8 cellular contexts compared by ENCODE assay signal in genomic region chr5:132526290-132526973, GRCh38. TPM values are rescaled to one million over a fixed set of nuclear protein-coding genes. Genes with fewer than 3 reads are reported as not detected.
A peak's percentile ranks its signal among the peaks of the same experiment; 100 is the strongest.
DNase-seq lines count a peak whose midpoint lies in the region; ATAC-seq and TF ChIP-seq lines count a peak whose summit lies in the region.

No MANE protein-coding gene starts in this region.

- H4K20me1 ChIP-seq in BLaER1 treated with 17β-estradiol and CSF1 and Interleukin-3, amounts not matched to agents 10 nM and 100 nM, result no peaks in the 10 kb centered on the region
- H4K20me1 ChIP-seq in Karpas-422 (ENCODE audit: insufficient read depth, low read depth, low read length) (no peaks in the 10 kb centered on the region), smooth muscle cell (ENCODE audit: low read depth) (no peaks in the 10 kb centered on the region)

- H3K79me2 ChIP-seq in Karpas-422 (ENCODE audit: low read length), result no peaks in the 10 kb centered on the region
- H3K79me2 ChIP-seq in smooth muscle cell (ENCODE audit: low read depth), result no peaks in the 10 kb centered on the region

- H3K4me3 ChIP-seq in BLaER1 treated with 17β-estradiol and CSF1 and Interleukin-3, amounts not matched to agents 10 nM and 100 nM, result no peak overlapping the region
- H3K4me3 ChIP-seq in Karpas-422 (ENCODE audit: low read length) (no peak overlapping the region; the same call in 1 of the 2 replicates), iPS-15b (ENCODE audit: low read depth, low read length) (no peak overlapping the region), smooth muscle cell (peak overlapping the region; percentile 37)

- 0 out of 22 replicates have a peak overlapping the region, but pooled peaks of 2 of the 11 experiments have one; percentile 0 to 3 for H3K9ac ChIP-seq in BLaER1 treated with 17β-estradiol and CSF1 and Interleukin-3, amounts not matched to agents 10 nM and 100 nM
- H3K9ac ChIP-seq in Karpas-422 (ENCODE audit: low read length) (peak overlapping the region; percentile 34; the same call in 1 of the 2 replicates), iPS-15b (ENCODE audit: low read depth, low read length) (peak overlapping the region; percentile 18), smooth muscle cell (ENCODE audit: low read depth) (no peak overlapping the region)

- 38% methylated on average over 11 of the region's 11 CpGs for WGBS in smooth muscle cell (ENCODE audit: low lambda C conversion rate)

- peak; percentile 45 for ATAC-seq in GM18907 (IDR thresholded peaks at IDR 0.05; ENCODE audit: unreplicated experiment)

- in situ Hi-C loops in SK-MEL-5 (cut with HindIII; ENCODE audit: low pct_unique_long_range_greater_than_20kb, low sequenced_read_pairs), result no loop called here

- peak overlapping the region; percentile 45 to 84 (median 70) for H3K4me2 ChIP-seq in BLaER1 treated with 17β-estradiol and CSF1 and Interleukin-3, amounts not matched to agents 10 nM and 100 nM
- peak overlapping the region; percentile 64 for H3K4me2 ChIP-seq in Karpas-422 (ENCODE audit: low read depth, low read length, poor library complexity, severe bottlenecking)
- H3K4me2 ChIP-seq in smooth muscle cell, result peak overlapping the region; percentile 84

- no peaks in the 10 kb centered on the region for H3F3A ChIP-seq in smooth muscle cell (ENCODE audit: low read depth)

- H3K27ac ChIP-seq in BLaER1 treated with 17β-estradiol and CSF1 and Interleukin-3, amounts not matched to agents 10 nM and 100 nM, result peak overlapping the region in 2 of 11 experiments; percentile 50 to 65; a peak in 1 of 22 replicates
- H3K27ac ChIP-seq in Karpas-422 (ENCODE audit: low read length), result no peak overlapping the region
- H3K27ac ChIP-seq in smooth muscle cell (ENCODE audit: low read depth), result no peak overlapping the region

- H3K9me2 ChIP-seq in Karpas-422 (replicated peaks; ENCODE audit: insufficient read depth, low read length), result no peaks in the 10 kb centered on the region

- peak; percentile 83 for TF ChIP-seq CTCF in smooth muscle cell (IDR thresholded peaks at IDR 0.05; ENCODE audit: borderline replicate concordance, insufficient read depth, poor library complexity, severe bottlenecking)

- H3K27me3 ChIP-seq in BLaER1 treated with 17β-estradiol and CSF1 and Interleukin-3, amounts not matched to agents 10 nM and 100 nM, result no peaks in the 10 kb centered on the region
- H3K27me3 ChIP-seq in Karpas-422 (ENCODE audit: low read length) (no peaks in the 10 kb centered on the region), iPS-15b (ENCODE audit: control insufficient read depth, insufficient read depth, low read length) (peaks cover 2% of the 10 kb centered on the region), smooth muscle cell (ENCODE audit: low read depth) (peaks cover 17% of the 10 kb centered on the region)

- peak; percentile 83 for DNase-seq in Karpas-422
- peak; percentile 73 for DNase-seq in SK-MEL-5 (ENCODE audit: low read depth, low spot score)
- DNase-seq in astrocyte of the hippocampus (ENCODE audit: low read depth, low spot score), result peak; percentile 80
- no peak for DNase-seq in smooth muscle cell (lab: John Stamatoyannopoulos, UW; ENCODE audit: unreplicated experiment)
- no peak for DNase-seq in occipital lobe (lab: John Stamatoyannopoulos, UW)

- H3K4me1 ChIP-seq in BLaER1 treated with 17β-estradiol and CSF1 and Interleukin-3, amounts not matched to agents 10 nM and 100 nM, result peaks cover 34 to 57% (median 53%) of the 10 kb centered on the region in 10 experiments
- H3K4me1 ChIP-seq in Karpas-422 (ENCODE audit: low read length) (peaks cover 9% of the 10 kb centered on the region; the same call in 1 of the 2 replicates), iPS-15b (ENCODE audit: control insufficient read depth, insufficient read depth, low read length) (no peaks in the 10 kb centered on the region), smooth muscle cell (ENCODE audit: low read depth) (no peaks in the 10 kb centered on the region)

- H2AFZ ChIP-seq in Karpas-422 (ENCODE audit: low read length) (peak overlapping the region; percentile 72; the same call in 1 of the 2 replicates), smooth muscle cell (ENCODE audit: low read depth) (peak overlapping the region; percentile 83)

- H3K9me3 ChIP-seq in BLaER1 treated with 17β-estradiol and CSF1 and Interleukin-3, amounts not matched to agents 10 nM and 100 nM (replicated peaks in 1 of 11), result peaks cover 28 to 38% (median 36%) of the 10 kb centered on the region in 11 experiments
- H3K9me3 ChIP-seq in Karpas-422 (ENCODE audit: low read length) (no peaks in the 10 kb centered on the region), iPS-15b (ENCODE audit: control insufficient read depth, insufficient read depth, low read length) (no peaks in the 10 kb centered on the region), smooth muscle cell (replicated peaks; ENCODE audit: low read depth) (no peaks in the 10 kb centered on the region)

- peaks cover 0 to 9% (median 0%) of the 10 kb centered on the region in 11 experiments; a peak in 1 of 22 replicates for H3K36me3 ChIP-seq in BLaER1 treated with 17β-estradiol and CSF1 and Interleukin-3, amounts not matched to agents 10 nM and 100 nM
- H3K36me3 ChIP-seq in Karpas-422 (ENCODE audit: insufficient read depth, low read length) (no peaks in the 10 kb centered on the region), iPS-15b (ENCODE audit: control insufficient read depth, insufficient read depth, low read length) (no peaks in the 10 kb centered on the region), smooth muscle cell (ENCODE audit: low read depth) (no peaks in the 10 kb centered on the region)

RNA-seq across cellular contexts. Expression of gene IL5, which starts 16.9 kb away (rescaled TPM):
- total RNA-seq in Karpas-422 (2014; rRNA removed; shearing (Covaris generic); ENCODE audit: low replicate concordance), result not detected in 2 replicates
- not detected in 2 replicates for total RNA-seq in SK-MEL-5 (2014; rRNA removed; shearing (Covaris generic))
- polyA plus RNA-seq in SK-MEL-5 (2015; cell fraction: cytosol; rRNA removed), result not detected in 2 replicates
- polyA plus RNA-seq in SK-MEL-5 (2015; cell fraction: nucleus; rRNA removed), result not detected in 2 replicates
- total RNA-seq in smooth muscle cell (not detected in 2 replicates), occipital lobe (not detected)
- not detected in 2 replicates for polyA plus RNA-seq in smooth muscle cell

RNA-seq across cellular contexts. Expression of gene RAD50, which starts 30.3 kb away (rescaled TPM):
- 37.3 and 72.6 TPM in 2 replicates for total RNA-seq in Karpas-422 (2014; rRNA removed; shearing (Covaris generic); ENCODE audit: low replicate concordance)
- total RNA-seq in SK-MEL-5 (2014; rRNA removed; shearing (Covaris generic)), result 24.5 and 27.8 TPM in 2 replicates
- polyA plus RNA-seq in SK-MEL-5 (2015; cell fraction: cytosol; rRNA removed), result 11.2 and 15.4 TPM in 2 replicates
- polyA plus RNA-seq in SK-MEL-5 (2015; cell fraction: nucleus; rRNA removed), result 25.1 and 39.2 TPM in 2 replicates
- total RNA-seq in smooth muscle cell (26.8 and 28.8 TPM in 2 replicates), occipital lobe (39.3 TPM)
- 19.9 and 26.1 TPM in 2 replicates for polyA plus RNA-seq in smooth muscle cell

RNA-seq across cellular contexts. Expression of gene IRF1, which starts 35.9 kb away (rescaled TPM):
- total RNA-seq in Karpas-422 (2014; rRNA removed; shearing (Covaris generic); ENCODE audit: low replicate concordance), result 4.8 and 7.3 TPM in 2 replicates
- 1.2 and 1.8 TPM in 2 replicates for total RNA-seq in SK-MEL-5 (2014; rRNA removed; shearing (Covaris generic))
- polyA plus RNA-seq in SK-MEL-5 (2015; cell fraction: cytosol; rRNA removed), result 6.4 and 6.7 TPM in 2 replicates
- polyA plus RNA-seq in SK-MEL-5 (2015; cell fraction: nucleus; rRNA removed), result 4.9 and 5.3 TPM in 2 replicates
- total RNA-seq in smooth muscle cell (15.7 and 18.0 TPM in 2 replicates), occipital lobe (2.0 TPM)
- 19.1 and 25.5 TPM in 2 replicates for polyA plus RNA-seq in smooth muscle cell

Comparison
In these comparisons a context has a peak if more than half of its experiments do, and no peak if none do; other contexts are left out.
1. DNase-seq: peak in Karpas-422 (single experiment), SK-MEL-5 (single experiment) and astrocyte of the hippocampus (single experiment); none in smooth muscle cell (single experiment) and occipital lobe (single experiment).
2. Peak in every context shown above with its lines, with median percentiles within 50 percentile points of each other: H3K4me2 ChIP-seq.